In the genomic region with DNA sequence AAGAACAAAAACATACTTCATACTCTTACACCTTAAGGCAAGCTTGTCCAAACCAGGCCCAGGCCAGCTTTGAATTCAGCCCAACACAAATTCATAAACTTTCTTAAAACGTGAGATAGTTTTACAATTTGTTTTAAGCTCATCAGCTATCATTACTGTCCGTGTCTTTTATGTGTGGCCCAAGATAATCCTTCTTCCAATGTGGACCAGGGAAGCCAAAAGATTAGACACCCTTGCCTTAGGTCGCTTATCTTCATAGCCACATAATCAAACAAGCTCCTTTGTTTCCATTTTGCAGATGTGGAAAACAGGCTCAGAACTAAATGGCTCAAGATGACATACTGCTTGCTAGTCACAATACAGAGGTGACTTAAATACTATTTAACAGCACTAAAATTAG, we compare ENCODE assay signal across 1 cellular context.
TF ChIP-seq lines count a peak whose summit lies in the region.

No MANE protein-coding gene starts in this region.

TF ChIP-seq in SK-N-SH treated with all-trans-retinoic acid at 6 μM for 48 hours, 23 proteins besides CTCF, POLR2A, EP300 and RAD21 (continued from another document):
- TF ChIP-seq, protein P1, sequence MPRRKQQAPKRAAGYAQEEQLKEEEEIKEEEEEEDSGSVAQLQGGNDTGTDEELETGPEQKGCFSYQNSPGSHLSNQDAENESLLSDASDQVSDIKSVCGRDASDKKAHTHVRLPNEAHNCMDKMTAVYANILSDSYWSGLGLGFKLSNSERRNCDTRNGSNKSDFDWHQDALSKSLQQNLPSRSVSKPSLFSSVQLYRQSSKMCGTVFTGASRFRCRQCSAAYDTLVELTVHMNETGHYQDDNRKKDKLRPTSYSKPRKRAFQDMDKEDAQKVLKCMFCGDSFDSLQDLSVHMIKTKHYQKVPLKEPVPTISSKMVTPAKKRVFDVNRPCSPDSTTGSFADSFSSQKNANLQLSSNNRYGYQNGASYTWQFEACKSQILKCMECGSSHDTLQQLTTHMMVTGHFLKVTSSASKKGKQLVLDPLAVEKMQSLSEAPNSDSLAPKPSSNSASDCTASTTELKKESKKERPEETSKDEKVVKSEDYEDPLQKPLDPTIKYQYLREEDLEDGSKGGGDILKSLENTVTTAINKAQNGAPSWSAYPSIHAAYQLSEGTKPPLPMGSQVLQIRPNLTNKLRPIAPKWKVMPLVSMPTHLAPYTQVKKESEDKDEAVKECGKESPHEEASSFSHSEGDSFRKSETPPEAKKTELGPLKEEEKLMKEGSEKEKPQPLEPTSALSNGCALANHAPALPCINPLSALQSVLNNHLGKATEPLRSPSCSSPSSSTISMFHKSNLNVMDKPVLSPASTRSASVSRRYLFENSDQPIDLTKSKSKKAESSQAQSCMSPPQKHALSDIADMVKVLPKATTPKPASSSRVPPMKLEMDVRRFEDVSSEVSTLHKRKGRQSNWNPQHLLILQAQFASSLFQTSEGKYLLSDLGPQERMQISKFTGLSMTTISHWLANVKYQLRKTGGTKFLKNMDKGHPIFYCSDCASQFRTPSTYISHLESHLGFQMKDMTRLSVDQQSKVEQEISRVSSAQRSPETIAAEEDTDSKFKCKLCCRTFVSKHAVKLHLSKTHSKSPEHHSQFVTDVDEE (CRISPR knock-in tag; IDR thresholded peaks at IDR 0.05): no peak
- TF ChIP-seq ZFP3 (CRISPR knock-in tag; IDR thresholded peaks at IDR 0.05): no peak
- TF ChIP-seq ZNF70 (CRISPR knock-in tag; IDR thresholded peaks at IDR 0.05): no peak
- no peak for TF ChIP-seq ARNTL (CRISPR knock-in tag; IDR thresholded peaks at IDR 0.05; ENCODE audit: borderline replicate concordance, low read depth)
- TF ChIP-seq RARB (CRISPR knock-in tag; IDR thresholded peaks at IDR 0.05): no peak
- TF ChIP-seq ISL1 (CRISPR knock-in tag; IDR thresholded peaks at IDR 0.05): no peak
- no peak for TF ChIP-seq ZNF8 (CRISPR knock-in tag; IDR thresholded peaks at IDR 0.05)
- TF ChIP-seq, protein P2, sequence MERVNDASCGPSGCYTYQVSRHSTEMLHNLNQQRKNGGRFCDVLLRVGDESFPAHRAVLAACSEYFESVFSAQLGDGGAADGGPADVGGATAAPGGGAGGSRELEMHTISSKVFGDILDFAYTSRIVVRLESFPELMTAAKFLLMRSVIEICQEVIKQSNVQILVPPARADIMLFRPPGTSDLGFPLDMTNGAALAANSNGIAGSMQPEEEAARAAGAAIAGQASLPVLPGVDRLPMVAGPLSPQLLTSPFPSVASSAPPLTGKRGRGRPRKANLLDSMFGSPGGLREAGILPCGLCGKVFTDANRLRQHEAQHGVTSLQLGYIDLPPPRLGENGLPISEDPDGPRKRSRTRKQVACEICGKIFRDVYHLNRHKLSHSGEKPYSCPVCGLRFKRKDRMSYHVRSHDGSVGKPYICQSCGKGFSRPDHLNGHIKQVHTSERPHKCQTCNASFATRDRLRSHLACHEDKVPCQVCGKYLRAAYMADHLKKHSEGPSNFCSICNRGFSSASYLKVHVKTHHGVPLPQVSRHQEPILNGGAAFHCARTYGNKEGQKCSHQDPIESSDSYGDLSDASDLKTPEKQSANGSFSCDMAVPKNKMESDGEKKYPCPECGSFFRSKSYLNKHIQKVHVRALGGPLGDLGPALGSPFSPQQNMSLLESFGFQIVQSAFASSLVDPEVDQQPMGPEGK (CRISPR knock-in tag; IDR thresholded peaks at IDR 0.05; ENCODE audit: borderline replicate concordance): no peak
- TF ChIP-seq, protein P3, sequence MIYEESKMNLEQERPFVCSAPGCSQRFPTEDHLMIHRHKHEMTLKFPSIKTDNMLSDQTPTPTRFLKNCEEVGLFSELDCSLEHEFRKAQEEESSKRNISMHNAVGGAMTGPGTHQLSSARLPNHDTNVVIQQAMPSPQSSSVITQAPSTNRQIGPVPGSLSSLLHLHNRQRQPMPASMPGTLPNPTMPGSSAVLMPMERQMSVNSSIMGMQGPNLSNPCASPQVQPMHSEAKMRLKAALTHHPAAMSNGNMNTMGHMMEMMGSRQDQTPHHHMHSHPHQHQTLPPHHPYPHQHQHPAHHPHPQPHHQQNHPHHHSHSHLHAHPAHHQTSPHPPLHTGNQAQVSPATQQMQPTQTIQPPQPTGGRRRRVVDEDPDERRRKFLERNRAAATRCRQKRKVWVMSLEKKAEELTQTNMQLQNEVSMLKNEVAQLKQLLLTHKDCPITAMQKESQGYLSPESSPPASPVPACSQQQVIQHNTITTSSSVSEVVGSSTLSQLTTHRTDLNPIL (CRISPR knock-in tag; IDR thresholded peaks at IDR 0.05; ENCODE audit: low read depth): no peak
- TF ChIP-seq TOX (CRISPR knock-in tag; IDR thresholded peaks at IDR 0.05; ENCODE audit: borderline replicate concordance): no peak
- no peak for TF ChIP-seq PPARA (CRISPR knock-in tag; IDR thresholded peaks at IDR 0.05; ENCODE audit: borderline replicate concordance)
- no peak for TF ChIP-seq SNAI2 (CRISPR knock-in tag; IDR thresholded peaks at IDR 0.05)
- no peak for TF ChIP-seq ZFP30 (CRISPR knock-in tag; IDR thresholded peaks at IDR 0.05)
